ENCODE assay signal across 4 cellular contexts in the genomic region with DNA sequence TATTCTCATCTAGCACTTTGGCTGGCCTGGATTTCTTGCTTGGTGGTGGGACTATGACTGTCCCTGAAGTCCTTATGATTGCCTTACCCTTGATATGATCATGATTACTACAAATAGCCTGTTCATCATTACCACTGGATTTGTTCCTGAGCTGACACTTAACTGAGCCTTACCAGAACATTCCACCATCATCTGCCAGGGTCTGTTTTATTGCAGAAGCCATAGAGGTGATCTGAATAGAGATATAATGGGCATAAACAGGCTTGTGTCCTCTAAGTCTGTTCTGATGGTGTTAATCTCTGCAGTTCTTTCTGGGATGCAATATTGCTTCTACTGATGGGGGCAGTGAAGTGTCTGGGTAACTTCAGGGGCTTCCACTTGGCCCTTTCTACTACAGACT.
"Had no signal": no experiment of that assay in that cellular context is flagged by ENCODE, and none has a peak within 500 bp of the region (broad histone marks: within the 10 kb centered on the region; RNA-seq: fewer than 3 reads in every experiment).

No MANE protein-coding gene starts in this region.

- ATAC-seq: K562 had no signal

- H3K27ac ChIP-seq: HL-60 had no signal

- H3K4me3 ChIP-seq: K562 had no signal

- DNase-seq: IMR-90, KBM-7 had no signal
